ENCODE assay signal across 1 cellular context in genomic region chr9:25677301-25678146, GRCh38.
TF ChIP-seq lines count a peak whose summit lies in the region.

No MANE protein-coding gene starts in this region.

TF ChIP-seq in GM23338, 12 proteins besides CTCF, POLR2A, EP300 and RAD21 (continued from another document):
- TF ChIP-seq REST (IDR thresholded peaks at IDR 0.05; ENCODE audit: unreplicated experiment) (no peak), ZNF331 (CRISPR knock-in tag; IDR thresholded peaks at IDR 0.05; ENCODE audit: low read depth) (no peak), ZNF114 (CRISPR knock-in tag; IDR thresholded peaks at IDR 0.05) (no peak), ETS1 (IDR thresholded peaks at IDR 0.05) (0 out of 2 replicates have a peak, but pooled peaks have one; percentile 11), POLR2AphosphoS5 (IDR thresholded peaks at IDR 0.05; ENCODE audit: low read depth) (peak; percentile 80), NANOG (IDR thresholded peaks at IDR 0.05; ENCODE audit: borderline replicate concordance) (no peak), STAT1 (IDR thresholded peaks at IDR 0.05; ENCODE audit: unreplicated experiment) (no peak), CREB1 (CRISPR knock-in tag; IDR thresholded peaks at IDR 0.05; ENCODE audit: low read depth) (no peak), EZH2 (IDR thresholded peaks at IDR 0.05; ENCODE audit: low read depth, unreplicated experiment) (no peak)
TF ChIP-seq in GM23338: peak in this region for 2.
